33 cellular contexts compared by ENCODE assay signal in the genomic region with DNA sequence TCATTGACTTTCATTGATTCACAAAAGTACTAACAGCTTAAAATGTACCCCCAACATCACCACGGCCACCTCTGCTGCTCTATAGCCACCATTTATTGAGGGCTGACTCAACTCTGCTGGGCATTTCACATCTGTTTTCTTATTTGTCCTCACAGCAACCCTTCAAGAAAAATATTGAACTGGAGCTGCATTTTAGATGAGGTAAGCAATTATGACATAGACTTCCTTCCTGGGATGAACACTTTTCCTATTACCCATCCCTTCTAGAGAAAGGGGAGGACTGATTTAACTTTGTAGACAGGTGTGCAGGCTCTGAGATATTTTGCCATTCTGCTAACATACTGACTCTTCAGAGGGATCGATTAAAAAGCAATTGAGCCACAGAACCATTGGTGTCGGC.
"Had no signal": no experiment of that assay in that cellular context is flagged by ENCODE, and none has a peak within 500 bp of the region (broad histone marks: within the 10 kb centered on the region; RNA-seq: fewer than 3 reads in every experiment).

No MANE protein-coding gene starts in this region.

- FAIRE-seq: bronchial epithelial cell, TTC549 had no signal

- H3K27me3 ChIP-seq: ascending aorta, cardiac muscle cell had no signal

- DNase-seq: activated CD4-positive, alpha-beta memory T cell treated with anti-CD3 and anti-CD28 coated beads, Interleukin-2, amount 10 ng/mL, durations not matched to agents 7 days and 5 days; activated CD4-positive, alpha-beta T cell treated with anti-CD3 and anti-CD28 coated beads for 1 hour; activated CD4-positive, alpha-beta T cell treated with anti-CD3 and anti-CD28 coated beads for 36 hours; activated CD4-positive, alpha-beta T cell treated with anti-CD3 and anti-CD28 coated beads for 48 hours; activated CD4-positive, alpha-beta T cell treated with anti-CD3 and anti-CD28 coated beads, Interleukin-2, amount 10 ng/mL, durations not matched to agents 7 days and 5 days; activated CD4-positive, alpha-beta T cell treated with anti-CD3 and anti-CD28 coated beads, Interleukin-2, amount 50 U/mL, for 48 hours; activated CD4-positive, CD25-positive, alpha-beta regulatory T cell; activated CD8-positive, alpha-beta memory T cell treated with anti-CD3 and anti-CD28 coated beads for 24 hours; activated CD8-positive, alpha-beta memory T cell treated with anti-CD3 and anti-CD28 coated beads, Interleukin-2, amount 10 ng/mL, durations not matched to agents 7 days and 5 days; activated CD8-positive, alpha-beta memory T cell treated with anti-CD3 and anti-CD28 coated beads, Interleukin-2, amount 50 U/mL, for 48 hours; activated CD8-positive, alpha-beta T cell treated with anti-CD3 and anti-CD28 coated beads, Interleukin-2, amount 10 ng/mL, durations not matched to agents 7 days and 5 days; activated effector memory CD4-positive, alpha-beta T cell treated with Interleukin-2 at 50 U/mL for 16 hours; activated gamma-delta T cell; activated naive CD4-positive, alpha-beta T cell treated with anti-CD3 and anti-CD28 coated beads, Interleukin-2, amount 10 ng/mL, durations not matched to agents 7 days and 5 days; activated naive CD4-positive, alpha-beta T cell treated with Interleukin-2 at 50 U/mL for 16 hours; activated naive CD8-positive, alpha-beta T cell treated with anti-CD3 and anti-CD28 coated beads, Interleukin-2, amount 10 ng/mL, durations not matched to agents 7 days and 5 days; activated naive CD8-positive, alpha-beta T cell treated with anti-CD3 and anti-CD28 coated beads, Interleukin-2, amount 50 U/mL, for 24 hours; activated T-cell treated with anti-CD3 and anti-CD28 coated beads, Interleukin-2, amount 50 U/mL, for 24 hours; activated T-cell treated with anti-CD3 and anti-CD28 coated beads, Interleukin-2, amount 50 U/mL, for 48 hours; amygdala; anterior cingulate cortex; caudate nucleus; cerebellar nuclear complex; T-helper 1 cell; T-helper 2 cell; T-helper 9 cell; WERI-Rb-1 had no signal

- H3K4me1 ChIP-seq: ascending aorta had no signal

- H3K36me3 ChIP-seq: ascending aorta, cardiac muscle cell, WERI-Rb-1 had no signal

- H3K9me3 ChIP-seq: ascending aorta had no signal

- H3K27ac ChIP-seq: ascending aorta, cardiac muscle cell, WERI-Rb-1 had no signal

- ATAC-seq: activated CD4-positive, alpha-beta T cell treated with anti-CD3 and anti-CD28 coated beads for 36 hours; activated CD4-positive, CD25-positive, alpha-beta regulatory T cell treated with anti-CD3 and anti-CD28 coated beads, Interleukin-2, amount 50 U/mL, for 24 hours; activated CD8-positive, alpha-beta memory T cell treated with anti-CD3 and anti-CD28 coated beads, Interleukin-2, amount 10 ng/mL, durations not matched to agents 7 days and 5 days; activated CD8-positive, alpha-beta T cell treated with anti-CD3 and anti-CD28 coated beads, Interleukin-2, amount 10 ng/mL, durations not matched to agents 7 days and 5 days; activated naive CD8-positive, alpha-beta T cell treated with anti-CD3 and anti-CD28 coated beads, Interleukin-2, amount 50 U/mL, for 24 hours; WTC11 had no signal

- H3K4me3 ChIP-seq: ascending aorta, cardiac muscle cell had no signal
